In the genomic region with DNA sequence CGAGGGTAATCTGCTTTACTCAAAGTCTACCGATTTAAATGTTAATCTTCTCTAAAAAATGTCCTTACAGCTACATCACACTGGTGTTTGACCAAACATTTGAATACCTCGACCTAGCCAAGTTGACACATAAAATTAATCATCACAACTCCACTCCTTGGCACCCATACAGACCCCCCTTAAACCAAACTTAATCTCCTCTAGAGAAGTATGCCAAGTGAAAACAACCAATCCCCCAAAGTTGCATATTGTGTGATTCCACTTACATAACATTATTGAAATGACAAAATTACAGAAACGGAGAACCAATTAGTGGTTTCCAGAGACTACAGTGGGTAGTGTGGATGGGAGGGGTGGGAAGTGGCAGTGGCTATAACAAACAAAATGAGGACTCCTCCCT, we compare ENCODE assay signal across 21 cellular contexts. TPM values are rescaled to one million over a fixed set of nuclear protein-coding genes. Genes with fewer than 3 reads are reported as not detected.
DNase-seq lines count a peak whose midpoint lies in the region; ATAC-seq, FAIRE-seq and TF ChIP-seq lines count a peak whose summit lies in the region.
"Had no signal": no experiment of that assay in that cellular context is flagged by ENCODE, and none has a peak within 500 bp of the region (broad histone marks: within the 10 kb centered on the region; RNA-seq: fewer than 3 reads in every experiment).

No MANE protein-coding gene starts in this region.

- no peaks in the 10 kb centered on the region for H3K27me3 Mint-ChIP-seq in astrocyte (ENCODE audit: low read depth, unreplicated experiment)
- H3K27me3 Mint-ChIP-seq in neural progenitor cell (ENCODE audit: insufficient read depth, low read depth) = no peaks in the 10 kb centered on the region

- no peaks in the 10 kb centered on the region for H3K36me3 Mint-ChIP-seq in astrocyte (ENCODE audit: low read depth, unreplicated experiment)
- no peaks in the 10 kb centered on the region for H3K36me3 Mint-ChIP-seq in neural progenitor cell
- H3K36me3 Mint-ChIP-seq: CD4-positive, alpha-beta memory T cell had no signal

- no peak overlapping the region for H3K4me3 Mint-ChIP-seq in astrocyte (ENCODE audit: unreplicated experiment)
- H3K4me3 Mint-ChIP-seq in neural progenitor cell = no peak overlapping the region
- H3K4me3 Mint-ChIP-seq: CD4-positive, alpha-beta memory T cell; HFFc6 had no signal

- H3K4me1 ChIP-seq in astrocyte (ENCODE audit: insufficient read depth, low read length) = no peaks in the 10 kb centered on the region
- no peaks in the 10 kb centered on the region for H3K4me1 ChIP-seq in neural progenitor cell
- H3K4me1 ChIP-seq: BLaER1, SJSA1 had no signal

- H3K9ac ChIP-seq in astrocyte (ENCODE audit: low read length) = no peak overlapping the region
- H3K9ac ChIP-seq in neural progenitor cell = no peak overlapping the region
- H3K9ac ChIP-seq: BLaER1 had no signal

- H3K36me3 ChIP-seq in astrocyte (ENCODE audit: insufficient read depth, low read length) (no peaks in the 10 kb centered on the region), neural progenitor cell (no peaks in the 10 kb centered on the region), H7 (replicated peaks; ENCODE audit: control insufficient read depth, insufficient read depth, low read length) (no peaks in the 10 kb centered on the region)
- H3K36me3 ChIP-seq: BLaER1, SJSA1 had no signal

- no peaks in the 10 kb centered on the region for H3K9me3 ChIP-seq in astrocyte (ENCODE audit: insufficient read depth, low read depth, low read length)
- no peaks in the 10 kb centered on the region for H3K9me3 ChIP-seq in neural progenitor cell (ENCODE audit: low read depth)
- H3K9me3 ChIP-seq: BLaER1, SJSA1 had no signal

- TF ChIP-seq CTCF in AG09319 (IDR thresholded peaks at IDR 0.05; ENCODE audit: low read depth, low read length) (no peak), astrocyte (IDR thresholded peaks at IDR 0.05; ENCODE audit: insufficient read depth, low read depth, low read length) (no peak), neural progenitor cell (IDR thresholded peaks at IDR 0.05) (no peak)

- ATAC-seq in GM21786 (IDR thresholded peaks at IDR 0.05; ENCODE audit: unreplicated experiment) = no peak

- H3K27ac Mint-ChIP-seq in astrocyte (ENCODE audit: unreplicated experiment) = no peak overlapping the region
- no peak overlapping the region for H3K27ac Mint-ChIP-seq in neural progenitor cell
- H3K27ac Mint-ChIP-seq: CD4-positive, alpha-beta memory T cell; HFFc6 had no signal

- H3K4me3 ChIP-seq in astrocyte (ENCODE audit: insufficient read depth, low read depth, low read length) (no peak overlapping the region), neural progenitor cell (no peak overlapping the region), H7 (ENCODE audit: insufficient read depth, low read depth, low read length) (no peak overlapping the region)
- H3K4me3 ChIP-seq: BLaER1, SJSA1 had no signal

- H3K4me2 ChIP-seq in astrocyte (ENCODE audit: low read length) = no peak overlapping the region
- no peak overlapping the region for H3K4me2 ChIP-seq in neural progenitor cell
- H3K4me2 ChIP-seq: BLaER1 had no signal

- no peaks in the 10 kb centered on the region for H3F3A ChIP-seq in neural progenitor cell (ENCODE audit: low read depth)

- no peak for FAIRE-seq in astrocyte (lab: Jason Lieb, UNC)

- H3K79me2 ChIP-seq in astrocyte (ENCODE audit: insufficient read depth, low read length) (no peaks in the 10 kb centered on the region), neural progenitor cell (ENCODE audit: low read depth) (no peaks in the 10 kb centered on the region)

- DNase-seq in AG09319 (ENCODE audit: extremely low read depth, low read depth) (peak; percentile 25), Daoy (ENCODE audit: low read depth) (peak; percentile 5), astrocyte (ENCODE audit: low read depth) (peak; percentile 17), fibroblast of the conjunctiva (ENCODE audit: low read depth) (peak; percentile 6), neural progenitor cell (ENCODE audit: low spot score) (no peak), H7 (no peak)
- DNase-seq: CD4-positive, alpha-beta memory T cell; HFFc6; KG1; NCI-H1048; NCI-H1436; NCI-H1930; NCI-H226; NCI-H524; NCI-H82; SW 1271 had no signal

- H4K20me1 ChIP-seq in astrocyte (ENCODE audit: insufficient read depth, low read length) = no peaks in the 10 kb centered on the region
- H4K20me1 ChIP-seq in neural progenitor cell (ENCODE audit: low read depth) = no peaks in the 10 kb centered on the region
- H4K20me1 ChIP-seq: BLaER1 had no signal

- H3K27ac ChIP-seq in astrocyte (ENCODE audit: low read depth, low read length) (no peak overlapping the region), neural progenitor cell (no peak overlapping the region)
- H3K27ac ChIP-seq: BLaER1, SJSA1 had no signal

- H3K4me1 Mint-ChIP-seq in astrocyte (ENCODE audit: low read depth, unreplicated experiment) (no peaks in the 10 kb centered on the region), neural progenitor cell (no peaks in the 10 kb centered on the region)
- H3K4me1 Mint-ChIP-seq: CD4-positive, alpha-beta memory T cell had no signal

- no peak overlapping the region for H2AFZ ChIP-seq in astrocyte (ENCODE audit: low read depth, low read length)
- H2AFZ ChIP-seq in neural progenitor cell (replicated peaks) = no peak overlapping the region

- H3K27me3 ChIP-seq in astrocyte (ENCODE audit: insufficient read depth, low read length) (no peaks in the 10 kb centered on the region), neural progenitor cell (no peaks in the 10 kb centered on the region), H7 (ENCODE audit: control insufficient read depth, insufficient read depth, low read length) (no peaks in the 10 kb centered on the region)
- H3K27me3 ChIP-seq: BLaER1 had no signal

- H3K9me3 Mint-ChIP-seq in astrocyte (ENCODE audit: unreplicated experiment) (peaks cover 9% of the 10 kb centered on the region), neural progenitor cell (no peaks in the 10 kb centered on the region)
- H3K9me3 Mint-ChIP-seq: HFFc6 had no signal

RNA-seq across cellular contexts. Expression of gene CAPNS2, which starts 39.3 kb away (rescaled TPM):
- not detected in 2 replicates for total RNA-seq in Daoy (2014; rRNA removed; shearing (Covaris generic))
- 2.1 and 3.4 TPM in 2 replicates for total RNA-seq in astrocyte
- 0.24 TPM in 1 of 2 replicates, not detected in the other for total RNA-seq in neural progenitor cell (ENCODE audit: low replicate concordance)
- total RNA-seq in H7 (2014; rRNA removed; shearing (Covaris generic)) = 0.24 TPM in 1 of 2 replicates, not detected in the other
- total RNA-seq: CD4-positive, alpha-beta memory T cell; H4; SJSA1 had no signal

RNA-seq across cellular contexts. Expression of gene SLC6A2, which starts 50.0 kb away (rescaled TPM):
- not detected in 2 replicates for total RNA-seq in Daoy (2014; rRNA removed; shearing (Covaris generic))
- total RNA-seq in astrocyte (not detected in 2 replicates), neural progenitor cell (ENCODE audit: low replicate concordance) (not detected in 2 replicates)
- total RNA-seq in H7 (2014; rRNA removed; shearing (Covaris generic)) = 0.18 and 0.21 TPM in 2 replicates
- total RNA-seq: CD4-positive, alpha-beta memory T cell; H4; HFFc6; HT-29; SJSA1 had no signal

Comparison
In these comparisons a context has a peak if more than half of its experiments do, and no peak if none do; other contexts are left out.
1. DNase-seq: peak in AG09319 (single experiment), Daoy (single experiment), astrocyte (single experiment) and fibroblast of the conjunctiva (single experiment); none in neural progenitor cell (single experiment) and H7 (single experiment).